Comparison of ENCODE assay signal across 28 cellular contexts in genomic region chr7:125492521-125492920, GRCh38.
"Had no signal": no experiment of that assay in that cellular context is flagged by ENCODE, and none has a peak within 500 bp of the region (broad histone marks: within the 10 kb centered on the region; RNA-seq: fewer than 3 reads in every experiment).

No MANE protein-coding gene starts in this region.

- H3K9ac ChIP-seq: neural progenitor cell, parathyroid adenoma had no signal

- H3K79me2 ChIP-seq: parathyroid adenoma had no signal

- H3K4me3 Mint-ChIP-seq: nephron; neural progenitor cell; stimulated activated effector memory CD8-positive, alpha-beta T cell treated with anti-CD3 and anti-CD28 coated beads, Interleukin-12 subunit alpha, Interleukin-12 subunit beta, amount 100 ng/mL, for 72 hours; stimulated activated naive B cell treated with anti-CD40 and anti-IgM and Interleukin-4, amounts not matched to agents 10 μg/mL and 1 μg/mL and 100 μg/mL, for 72 hours; stimulated activated naive CD8-positive, alpha-beta T cell treated with anti-CD3 and anti-CD28 coated beads, Interleukin-15, Interleukin-2, amounts not matched to agents 100 ng/mL and 50 ng/mL, for 24 hours had no signal

- ATAC-seq: psoas muscle; right cardiac atrium; right lobe of liver; stimulated activated effector memory CD8-positive, alpha-beta T cell treated with anti-CD3 and anti-CD28 coated beads, Interleukin-12 subunit alpha, Interleukin-12 subunit beta, amount 100 ng/mL, for 72 hours; stimulated activated naive B cell treated with anti-CD40 and anti-IgM and Interleukin-4, amounts not matched to agents 10 μg/mL and 1 μg/mL and 100 μg/mL, for 72 hours had no signal

- H3K4me3 ChIP-seq: neural progenitor cell, ovary, psoas muscle, right lobe of liver, sigmoid colon, stomach, thoracic aorta, thyroid gland, tibial nerve, upper lobe of left lung, vagina had no signal

- H2AFZ ChIP-seq: neural progenitor cell, parathyroid adenoma had no signal

- H3K4me1 ChIP-seq: neural progenitor cell, parathyroid adenoma, psoas muscle, right lobe of liver, sigmoid colon, stomach, thyroid gland, upper lobe of left lung, vagina had no signal

- H3K27me3 ChIP-seq: neural progenitor cell, ovary, right lobe of liver, sigmoid colon, stomach, thyroid gland, tibial nerve, upper lobe of left lung, vagina had no signal

- H3K36me3 ChIP-seq: neural progenitor cell, ovary, right lobe of liver, sigmoid colon, stomach, thoracic aorta, thyroid gland, tibial nerve, upper lobe of left lung, vagina had no signal

- H3K4me2 ChIP-seq: neural progenitor cell had no signal

- H3K4me1 Mint-ChIP-seq: neural progenitor cell; stimulated activated effector memory CD8-positive, alpha-beta T cell treated with anti-CD3 and anti-CD28 coated beads, Interleukin-12 subunit alpha, Interleukin-12 subunit beta, amount 100 ng/mL, for 72 hours; stimulated activated naive B cell treated with anti-CD40 and anti-IgM and Interleukin-4, amounts not matched to agents 10 μg/mL and 1 μg/mL and 100 μg/mL, for 72 hours had no signal

- FAIRE-seq: small intestine, urothelium cell line had no signal

- H3K9me3 Mint-ChIP-seq: nephron; neural progenitor cell; stimulated activated naive CD8-positive, alpha-beta T cell treated with anti-CD3 and anti-CD28 coated beads, Interleukin-15, Interleukin-2, amounts not matched to agents 100 ng/mL and 50 ng/mL, for 24 hours had no signal

- H3K27ac ChIP-seq: neural progenitor cell, ovary, parathyroid adenoma, psoas muscle, right lobe of liver, sigmoid colon, stomach, thoracic aorta, thyroid gland, tibial nerve, upper lobe of left lung, vagina had no signal

- H3K27ac Mint-ChIP-seq: nephron; neural progenitor cell; progenitor cell of endocrine pancreas; stimulated activated effector memory CD8-positive, alpha-beta T cell treated with anti-CD3 and anti-CD28 coated beads, Interleukin-12 subunit alpha, Interleukin-12 subunit beta, amount 100 ng/mL, for 72 hours; stimulated activated naive B cell treated with anti-CD40 and anti-IgM and Interleukin-4, amounts not matched to agents 10 μg/mL and 1 μg/mL and 100 μg/mL, for 72 hours; stimulated activated naive CD8-positive, alpha-beta T cell treated with anti-CD3 and anti-CD28 coated beads, Interleukin-15, Interleukin-2, amounts not matched to agents 100 ng/mL and 50 ng/mL, for 24 hours had no signal

- H3K27me3 Mint-ChIP-seq: progenitor cell of endocrine pancreas; stimulated activated naive B cell treated with anti-CD40 and anti-IgM and Interleukin-4, amounts not matched to agents 10 μg/mL and 1 μg/mL and 100 μg/mL, for 72 hours; stimulated activated naive CD8-positive, alpha-beta T cell treated with anti-CD3 and anti-CD28 coated beads, Interleukin-15, Interleukin-2, amounts not matched to agents 100 ng/mL and 50 ng/mL, for 24 hours had no signal

- H3K36me3 Mint-ChIP-seq: neural progenitor cell; stimulated activated effector memory CD8-positive, alpha-beta T cell treated with anti-CD3 and anti-CD28 coated beads, Interleukin-12 subunit alpha, Interleukin-12 subunit beta, amount 100 ng/mL, for 72 hours; stimulated activated naive B cell treated with anti-CD40 and anti-IgM and Interleukin-4, amounts not matched to agents 10 μg/mL and 1 μg/mL and 100 μg/mL, for 72 hours had no signal

- DNase-seq: occipital lobe; ovary; posterior cingulate gyrus; psoas muscle; right cardiac atrium; right lobe of liver; sigmoid colon; small intestine; stimulated activated CD4-positive, alpha-beta T cell treated with anti-CD3 and anti-CD28 coated beads, Interleukin-15, amount 100 ng/mL, for 24 hours; stimulated activated CD4-positive, alpha-beta T cell treated with anti-CD3 and anti-CD28 coated beads, Interleukin-2, amount 100 ng/mL, for 24 hours; stimulated activated CD4-positive, alpha-beta T cell treated with anti-CD3 and anti-CD28 coated beads, Interleukin-2, amount 100 ng/mL, for 48 hours; stimulated activated CD4-positive, alpha-beta T cell treated with anti-CD3 and anti-CD28 coated beads, Interleukin-4, amount 100 ng/mL, for 24 hours; stimulated activated naive B cell treated with anti-CD40 and anti-IgM and Interleukin-4, amounts not matched to agents 10 μg/mL and 1 μg/mL and 100 μg/mL, for 72 hours; stimulated activated naive CD4-positive, alpha-beta T cell treated with Interleukin-2 at 50 U/mL for 16 hours; stomach; thyroid gland; trophoblast cell; upper lobe of left lung had no signal

- H3K9me3 ChIP-seq: ovary, psoas muscle, right lobe of liver, sigmoid colon, stomach, thoracic aorta, thyroid gland, tibial nerve, upper lobe of left lung, vagina had no signal
